ENCODE assay signal across 7 cellular contexts in genomic region chr6:146770965-146771735, GRCh38.
DNase-seq lines count a peak whose midpoint lies in the region; ATAC-seq and TF ChIP-seq lines count a peak whose summit lies in the region.

No MANE protein-coding gene starts in this region.

- no peak overlapping the region for H3K4me3 ChIP-seq in right atrium auricular region

- H3K36me3 ChIP-seq in right atrium auricular region: no peaks in the 10 kb centered on the region

- peak overlapping the region in 1 of 2 donors; percentile 74 for H3K27ac ChIP-seq in right atrium auricular region

- H3K9me3 ChIP-seq in right atrium auricular region: no peaks in the 10 kb centered on the region

- no peaks in the 10 kb centered on the region for H3K27me3 ChIP-seq in right atrium auricular region

- no peak for TF ChIP-seq CTCF in right atrium auricular region (IDR thresholded peaks at IDR 0.05)

- peak; percentile 57 for DNase-seq in activated CD8-positive, alpha-beta memory T cell treated with anti-CD3 and anti-CD28 coated beads for 24 hours
- peak; percentile 70 for DNase-seq in right atrium auricular region (ENCODE audit: low spot score)
- DNase-seq in stimulated activated naive CD8-positive, alpha-beta T cell treated with anti-CD3 and anti-CD28 coated beads, Interleukin-15, Interleukin-2, amounts not matched to agents 100 U/mL and 50 U/mL, for 24 hours: peak; percentile 51
- no peak for DNase-seq in DMS53 treated with DMSO at 0.1 percent for 48 hours (lab: John Stamatoyannopoulos, UW; ENCODE audit: unreplicated experiment)
- DNase-seq in DMS153 treated with DMSO at 0.1 percent for 48 hours (lab: John Stamatoyannopoulos, UW; ENCODE audit: unreplicated experiment): no peak

- ATAC-seq in HG03565 (IDR thresholded peaks at IDR 0.05; ENCODE audit: unreplicated experiment) (peak; percentile 46), HG03442 (IDR thresholded peaks at IDR 0.05; ENCODE audit: unreplicated experiment) (no peak)
- ATAC-seq in stimulated activated naive CD8-positive, alpha-beta T cell treated with anti-CD3 and anti-CD28 coated beads, Interleukin-15, Interleukin-2, amounts not matched to agents 100 U/mL and 50 U/mL, for 24 hours: peak; percentile 66

- no peaks in the 10 kb centered on the region for H3K4me1 ChIP-seq in right atrium auricular region

Comparison
In these comparisons a context has a peak if more than half of its experiments do, and no peak if none do; other contexts are left out.
1. DNase-seq: peak in activated CD8-positive, alpha-beta memory T cell treated with anti-CD3 and anti-CD28 coated beads for 24 hours (single experiment), right atrium auricular region (single experiment) and stimulated activated naive CD8-positive, alpha-beta T cell treated with anti-CD3 and anti-CD28 coated beads, Interleukin-15, Interleukin-2, amounts not matched to agents 100 U/mL and 50 U/mL, for 24 hours (single experiment); none in DMS53 treated with DMSO at 0.1 percent for 48 hours (single experiment) and DMS153 treated with DMSO at 0.1 percent for 48 hours (single experiment).